Comparison of ENCODE assay signal across 1 cellular context in genomic region chr15:66708389-66708788, GRCh38.
TF ChIP-seq lines count a peak whose summit lies in the region.

No MANE protein-coding gene starts in this region.

TF ChIP-seq in HEK293, 187 proteins besides CTCF, POLR2A, EP300 and RAD21 (continued from another document):
- no peak for TF ChIP-seq INSM2 (tag by site-specific recombination; IDR thresholded peaks at IDR 0.05)
- peak; percentile 99 for TF ChIP-seq ZNF146 (tag by site-specific recombination; IDR thresholded peaks at IDR 0.05)
- TF ChIP-seq ZBTB17 (tag by site-specific recombination; IDR thresholded peaks at IDR 0.05): no peak
- TF ChIP-seq ZNF174 (tag by site-specific recombination; IDR thresholded peaks at IDR 0.05): no peak
- no peak for TF ChIP-seq ZNF292 (tag by site-specific recombination; IDR thresholded peaks at IDR 0.05; ENCODE audit: borderline replicate concordance, low read depth)
- no peak for TF ChIP-seq ZNF10 (tag by site-specific recombination; IDR thresholded peaks at IDR 0.05)
- TF ChIP-seq RBAK (tag by site-specific recombination; IDR thresholded peaks at IDR 0.05): no peak
